In the genomic region with DNA sequence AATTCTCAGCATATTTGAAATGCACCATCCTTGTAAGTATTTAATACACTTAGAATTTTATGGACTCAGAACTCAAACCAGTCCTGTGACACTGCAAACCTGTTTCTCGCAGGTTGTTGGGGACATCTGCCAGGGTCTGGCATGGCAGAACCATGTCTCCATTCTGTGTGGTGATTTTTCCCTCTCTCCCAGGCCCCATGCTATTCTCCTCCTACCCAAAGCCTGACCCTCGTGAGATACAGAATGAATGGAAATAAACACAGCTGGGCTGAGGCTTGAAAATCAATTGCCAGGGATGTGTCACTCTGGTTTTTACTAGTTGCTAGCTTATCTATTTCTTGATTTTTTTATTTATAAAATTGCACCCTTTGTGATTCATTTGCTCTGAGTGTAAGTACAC, we compare ENCODE assay signal across 27 cellular contexts. TPM values are rescaled to one million over a fixed set of nuclear protein-coding genes. Genes with fewer than 3 reads are reported as not detected.
A peak's percentile ranks its signal among the peaks of the same experiment; 100 is the strongest.
DNase-seq lines count a peak whose midpoint lies in the region; ATAC-seq, FAIRE-seq and TF ChIP-seq lines count a peak whose summit lies in the region.
"Had no signal": no experiment of that assay in that cellular context is flagged by ENCODE, and none has a peak within 500 bp of the region (broad histone marks: within the 10 kb centered on the region; RNA-seq: fewer than 3 reads in every experiment).

No MANE protein-coding gene starts in this region.

- no peaks in the 10 kb centered on the region for H3K27me3 Mint-ChIP-seq in glutamatergic neuron (ENCODE audit: unreplicated experiment)

- H3K9me3 ChIP-seq in right lobe of liver (no peaks in the 10 kb centered on the region), HepG2 (ENCODE audit: low read length) (no peaks in the 10 kb centered on the region), SJSA1 (replicated peaks) (no peaks in the 10 kb centered on the region), left lung (no peaks in the 10 kb centered on the region)
- H3K9me3 ChIP-seq: right atrium auricular region had no signal

- no peak for TF ChIP-seq RAD21 in HepG2 (CRISPR knock-in tag; IDR thresholded peaks at IDR 0.05)

- no peaks in the 10 kb centered on the region for H3K36me3 ChIP-seq in right lobe of liver
- H3K36me3 ChIP-seq in HepG2 (replicated peaks in 1 of 2; ENCODE audit: control insufficient read depth in 1 of 2, insufficient read depth in 2 of 2, low read length in 2 of 2): no peaks in the 10 kb centered on the region
- no peaks in the 10 kb centered on the region for H3K36me3 ChIP-seq in SJSA1
- H3K36me3 ChIP-seq in left lung: no peaks in the 10 kb centered on the region
- H3K36me3 ChIP-seq: right atrium auricular region had no signal

- no peaks in the 10 kb centered on the region for H3K36me3 Mint-ChIP-seq in glutamatergic neuron (ENCODE audit: unreplicated experiment)
- H3K36me3 Mint-ChIP-seq in stimulated activated effector memory CD8-positive, alpha-beta T cell treated with anti-CD3 and anti-CD28 coated beads, Interleukin-12 subunit alpha, Interleukin-12 subunit beta, amount 100 ng/mL, for 72 hours: no peaks in the 10 kb centered on the region
- H3K36me3 Mint-ChIP-seq: naive B cell had no signal

- no peak overlapping the region for H3K4me3 ChIP-seq in right lobe of liver
- H3K4me3 ChIP-seq in HepG2 (replicated peaks in 1 of 3; ENCODE audit: insufficient read depth in 1 of 3, low read depth in 2 of 3, low read length in 3 of 3): no peak overlapping the region
- no peak overlapping the region for H3K4me3 ChIP-seq in SJSA1
- no peak overlapping the region for H3K4me3 ChIP-seq in left lung
- H3K4me3 ChIP-seq: GM12878, hepatocyte, lung, right atrium auricular region had no signal

- no peak for FAIRE-seq in HepG2 (lab: Jason Lieb, UNC)
- FAIRE-seq: endothelial cell of umbilical vein, GM12878, GM19239, H1 had no signal

- TF ChIP-seq POLR2A in right lobe of liver (IDR thresholded peaks at IDR 0.05): no peak
- no peak for TF ChIP-seq POLR2A in HepG2 (IDR thresholded peaks at IDR 0.05; ENCODE audit: insufficient read depth in 1 of 2, low read depth in 2 of 2, low read length in 2 of 2)

- H3K4me1 Mint-ChIP-seq in glutamatergic neuron (ENCODE audit: low read depth, unreplicated experiment): peaks cover 24% of the 10 kb centered on the region
- no peaks in the 10 kb centered on the region for H3K4me1 Mint-ChIP-seq in stimulated activated effector memory CD8-positive, alpha-beta T cell treated with anti-CD3 and anti-CD28 coated beads, Interleukin-12 subunit alpha, Interleukin-12 subunit beta, amount 100 ng/mL, for 72 hours
- H3K4me1 Mint-ChIP-seq: activated CD4-positive, alpha-beta T cell treated with anti-CD3 and anti-CD28 coated beads, Interleukin-2, amount 10 ng/mL, durations not matched to agents 24 days and 14 days; naive B cell had no signal

- no peak overlapping the region for H3K27ac Mint-ChIP-seq in glutamatergic neuron (ENCODE audit: unreplicated experiment)
- no peak overlapping the region for H3K27ac Mint-ChIP-seq in stimulated activated effector memory CD8-positive, alpha-beta T cell treated with anti-CD3 and anti-CD28 coated beads, Interleukin-12 subunit alpha, Interleukin-12 subunit beta, amount 100 ng/mL, for 72 hours
- H3K27ac Mint-ChIP-seq: activated CD4-positive, alpha-beta T cell treated with anti-CD3 and anti-CD28 coated beads, Interleukin-2, amount 10 ng/mL, durations not matched to agents 24 days and 14 days; activated T-helper 2 cell treated with anti-CD3 and anti-CD28 coated beads, Interferon-gamma antibody, Interleukin-2, Interleukin-4, amounts not matched to agents 10 μg/mL and 5 μg/mL and 100 μg/mL, durations not matched to agents 14 hours and 24 hours and 36 hours; dendritic cell treated with granulocyte-macrophage colony-stimulating factor and Interleukin-4, amounts not matched to agents 40 ng/mL and 50 ng/mL, for 4 days; naive B cell had no signal

- WGBS in right lobe of liver (ENCODE audit: insufficient coverage, low coverage, low lambda C conversion rate, missing lambda C conversion rate): 35% methylated on average over 2 of the region's 2 CpGs
- 15% methylated on average over 2 of the region's 2 CpGs for WGBS in HepG2 (ENCODE audit: low lambda C conversion rate)

- H3K9ac ChIP-seq in HepG2 (ENCODE audit: insufficient read depth, low read depth, low read length): no peak overlapping the region

- DNase-seq in right lobe of liver (no peak), HepG2 (ENCODE audit: low spot score) (no peak), SJSA1 (ENCODE audit: low read depth in 1 of 2, low spot score in 2 of 2) (peak in 1 of 2 experiments; percentile 42), left lung (no peak), glutamatergic neuron (no peak), head of caudate nucleus (no peak)
- no peak for DNase-seq in stimulated activated effector memory CD8-positive, alpha-beta T cell treated with anti-CD3 and anti-CD28 coated beads, Interleukin-12 subunit alpha, Interleukin-12 subunit beta, amount 100 ng/mL, for 72 hours (ENCODE audit: low spot score in 2 of 2)
- DNase-seq: activated CD4-positive, alpha-beta T cell treated with anti-CD3 and anti-CD28 coated beads, Interleukin-2, amount 10 ng/mL, durations not matched to agents 24 days and 14 days; DMS 273 treated with DMSO at 0.1 percent for 48 hours; islet precursor cell; naive B cell; NCI-H526; substantia nigra had no signal

- no peak for TF ChIP-seq CTCF in right lobe of liver (IDR thresholded peaks at IDR 0.05)
- no peak for TF ChIP-seq CTCF in HepG2 (CRISPR knock-in tag; IDR thresholded peaks at IDR 0.05)
- no peak for TF ChIP-seq CTCF in left lung (IDR thresholded peaks at IDR 0.05)
- TF ChIP-seq CTCF in glutamatergic neuron (IDR thresholded peaks at IDR 0.05; ENCODE audit: partially characterized antibody, unreplicated experiment): no peak

- intact Hi-C loops in right lobe of liver (cut with DNase I): no loop called here
- intact Hi-C loops in HepG2 (cut with micrococcal nuclease; ENCODE audit: unreplicated experiment): no loop called here
- intact Hi-C loops in left lung (cut with DNase I): no loop called here
- intact Hi-C loops in head of caudate nucleus (cut with DNase I): no loop called here

- H3K27ac ChIP-seq in right lobe of liver: peak overlapping the region in 2 of 3 donors; percentile 21 to 48
- no peak overlapping the region for H3K27ac ChIP-seq in HepG2 (ENCODE audit: extremely low read length, insufficient read depth, low read length)
- peak overlapping the region; percentile 86 for H3K27ac ChIP-seq in SJSA1
- peak overlapping the region; percentile 42 to 53 for H3K27ac ChIP-seq in left lung
- H3K27ac ChIP-seq: hepatocyte, right atrium auricular region had no signal

- H3K4me2 ChIP-seq in HepG2 (ENCODE audit: low read depth, low read length): no peak overlapping the region
- H3K4me2 ChIP-seq: hepatocyte had no signal

- H3K4me3 Mint-ChIP-seq in glutamatergic neuron (ENCODE audit: unreplicated experiment): no peak overlapping the region
- no peak overlapping the region for H3K4me3 Mint-ChIP-seq in stimulated activated effector memory CD8-positive, alpha-beta T cell treated with anti-CD3 and anti-CD28 coated beads, Interleukin-12 subunit alpha, Interleukin-12 subunit beta, amount 100 ng/mL, for 72 hours
- H3K4me3 Mint-ChIP-seq: activated CD4-positive, alpha-beta T cell treated with anti-CD3 and anti-CD28 coated beads, Interleukin-2, amount 10 ng/mL, durations not matched to agents 24 days and 14 days; dendritic cell treated with granulocyte-macrophage colony-stimulating factor and Interleukin-4, amounts not matched to agents 40 ng/mL and 50 ng/mL, for 4 days; naive B cell had no signal

- in situ Hi-C loops in HepG2 (cut with HindIII; ENCODE audit: extremely low pct_ligation_motif_present, low pct_unique_long_range_greater_than_20kb): no loop called here

- no peaks in the 10 kb centered on the region for H3K79me2 ChIP-seq in HepG2 (ENCODE audit: insufficient read depth, low read length)
- H3K79me2 ChIP-seq: hepatocyte had no signal

- ATAC-seq in right lobe of liver: peak in 2 of 4 donors; percentile 24 to 31
- ATAC-seq in HepG2: no peak
- no peak for ATAC-seq in left lung
- ATAC-seq in HG03175 (IDR thresholded peaks at IDR 0.05; ENCODE audit: unreplicated experiment): no peak
- no peak for ATAC-seq in stimulated activated effector memory CD8-positive, alpha-beta T cell treated with anti-CD3 and anti-CD28 coated beads, Interleukin-12 subunit alpha, Interleukin-12 subunit beta, amount 100 ng/mL, for 72 hours
- ATAC-seq: GM12878, Right ventricle myocardium inferior had no signal

- H3K4me1 ChIP-seq in right lobe of liver (peaks cover 0 to 39% (median 15%) of the 10 kb centered on the region in 4 donors), HepG2 (ENCODE audit: insufficient read depth, low read length) (peaks cover 34% of the 10 kb centered on the region), SJSA1 (replicated peaks) (peaks cover 39% of the 10 kb centered on the region), left lung (peaks cover 0 to 8% of the 10 kb centered on the region in 2 donors)
- H3K4me1 ChIP-seq: right atrium auricular region had no signal

- TF ChIP-seq EP300 in HepG2 (IDR thresholded peaks at IDR 0.05; ENCODE audit: low read depth in 2 of 2, low read length in 2 of 2): no peak
- TF ChIP-seq EP300 in HepG2 (CRISPR knock-in tag; IDR thresholded peaks at IDR 0.05; ENCODE audit: borderline replicate concordance): no peak

- CTCF ChIA-PET in HepG2 (lab: Yijun Ruan, JAX; ENCODE audit: low intra/inter-chr PET ratio, low total read pairs): no interaction called here

- H2AFZ ChIP-seq in HepG2 (ENCODE audit: low read length): no peak overlapping the region
- H2AFZ ChIP-seq: hepatocyte had no signal

- POLR2A ChIA-PET in HepG2 (lab: Yijun Ruan, JAX): no interaction called here

- no TSS peak for BruUV-seq in HepG2 (replicated peaks; lab: Mats Ljungman, UMichigan)

- no peaks in the 10 kb centered on the region for H3K9me3 Mint-ChIP-seq in glutamatergic neuron (ENCODE audit: unreplicated experiment)
- H3K9me3 Mint-ChIP-seq in stimulated activated effector memory CD8-positive, alpha-beta T cell treated with anti-CD3 and anti-CD28 coated beads, Interleukin-12 subunit alpha, Interleukin-12 subunit beta, amount 100 ng/mL, for 72 hours: no peaks in the 10 kb centered on the region
- H3K9me3 Mint-ChIP-seq: activated CD4-positive, alpha-beta T cell treated with anti-CD3 and anti-CD28 coated beads, Interleukin-2, amount 10 ng/mL, durations not matched to agents 24 days and 14 days; activated T-helper 2 cell treated with anti-CD3 and anti-CD28 coated beads, Interferon-gamma antibody, Interleukin-2, Interleukin-4, amounts not matched to agents 10 μg/mL and 5 μg/mL and 100 μg/mL, durations not matched to agents 14 hours and 24 hours and 36 hours; dendritic cell treated with granulocyte-macrophage colony-stimulating factor and Interleukin-4, amounts not matched to agents 40 ng/mL and 50 ng/mL, for 4 days had no signal

- no peaks in the 10 kb centered on the region for H3K27me3 ChIP-seq in right lobe of liver
- no peaks in the 10 kb centered on the region for H3K27me3 ChIP-seq in HepG2 (ENCODE audit: control insufficient read depth in 1 of 2, insufficient read depth in 2 of 2, low read length in 2 of 2)
- H3K27me3 ChIP-seq in SJSA1 (replicated peaks): no peaks in the 10 kb centered on the region
- no peaks in the 10 kb centered on the region for H3K27me3 ChIP-seq in left lung
- H3K27me3 ChIP-seq: hepatocyte, right atrium auricular region had no signal

- no peaks in the 10 kb centered on the region for H4K20me1 ChIP-seq in HepG2 (ENCODE audit: insufficient read depth, low read length)

RNA-seq across cellular contexts. Expression of gene TPH2, which starts 19.8 kb away (rescaled TPM):
- total RNA-seq in right lobe of liver: under 1 TPM in 1 of 6 experiments, not detected in 5; 0.13 TPM
- total RNA-seq in HepG2 (2016; rRNA removed; fragmentation: Illumina TruSeq; extraction: Trizol): not detected in 2 replicates
- total RNA-seq in HepG2 (2016; cell fraction: cytosol; rRNA removed; fragmentation: Illumina TruSeq; extraction: Trizol; ENCODE audit: low read depth): not detected in 2 replicates
- not detected in 2 replicates for total RNA-seq in HepG2 (2016; cell fraction: insoluble cytoplasmic fraction; rRNA removed; fragmentation: Illumina TruSeq; extraction: Trizol)
- not detected in 2 replicates for total RNA-seq in HepG2 (2016; cell fraction: membrane; rRNA removed; fragmentation: Illumina TruSeq; extraction: Trizol)
- not detected in 2 replicates for total RNA-seq in HepG2 (2016; cell fraction: nucleus; rRNA removed; fragmentation: Illumina TruSeq; extraction: Trizol)
- polyA plus RNA-seq in HepG2 (2011; rRNA removed): not detected in 2 replicates
- polyA plus RNA-seq in HepG2 (2011; cell fraction: cytosol; rRNA removed): not detected in 2 replicates
- polyA plus RNA-seq in HepG2 (2011; cell fraction: nucleus; rRNA removed): not detected in 2 replicates
- not detected in 2 replicates for polyA plus RNA-seq in HepG2 (2012)
- polyA plus RNA-seq in HepG2 (2016; cell fraction: cytosol; fragmentation: Illumina TruSeq; extraction: Trizol; ENCODE audit: low read depth): 0.14 TPM in 1 of 2 replicates, not detected in the other
- not detected in 2 replicates for polyA plus RNA-seq in HepG2 (2016; cell fraction: insoluble cytoplasmic fraction; fragmentation: Illumina TruSeq; extraction: Trizol; ENCODE audit: low read depth)
- polyA plus RNA-seq in HepG2 (2016; cell fraction: membrane; fragmentation: Illumina TruSeq; extraction: Trizol; ENCODE audit: low read depth): not detected in 2 replicates
- polyA plus RNA-seq in HepG2 (2016; cell fraction: nucleus; fragmentation: Illumina TruSeq; extraction: Trizol; ENCODE audit: insufficient read depth, low read depth): not detected in 2 replicates
- not detected in 2 replicates for polyA minus RNA-seq in HepG2 (2011; rRNA and poly(A)+ RNA removed; ENCODE audit: low replicate concordance)
- polyA minus RNA-seq in HepG2 (2011; cell fraction: cytosol; rRNA and poly(A)+ RNA removed): not detected in 2 replicates
- polyA minus RNA-seq in HepG2 (2011; cell fraction: nucleus; rRNA and poly(A)+ RNA removed): not detected in 2 replicates
- total RNA-seq in SJSA1 (2014; rRNA removed; shearing (Covaris generic)): 0.11 TPM in 1 of 2 replicates, not detected in the other
- under 1 TPM in 1 of 2 donors, not detected in 1; 0.10 TPM for total RNA-seq in left lung
- 0.34 TPM for total RNA-seq in glutamatergic neuron (ENCODE audit: unreplicated experiment)
- total RNA-seq: activated CD4-positive, alpha-beta T cell treated with anti-CD3 and anti-CD28 coated beads, Interleukin-2, amount 10 ng/mL, durations not matched to agents 24 days and 14 days; activated T-helper 2 cell treated with anti-CD3 and anti-CD28 coated beads, Interferon-gamma antibody, Interleukin-2, Interleukin-4, amounts not matched to agents 10 μg/mL and 5 μg/mL and 100 μg/mL, durations not matched to agents 14 hours and 24 hours and 36 hours; endothelial cell of umbilical vein; GM12878; hepatocyte; HT1080; lung; osteocyte; right atrium auricular region; Right ventricle myocardium inferior had no signal
- polyA plus RNA-seq: adipose tissue, endothelial cell of umbilical vein, GM12878, hepatocyte had no signal
